ENCODE assay signal across 16 cellular contexts in the genomic region with DNA sequence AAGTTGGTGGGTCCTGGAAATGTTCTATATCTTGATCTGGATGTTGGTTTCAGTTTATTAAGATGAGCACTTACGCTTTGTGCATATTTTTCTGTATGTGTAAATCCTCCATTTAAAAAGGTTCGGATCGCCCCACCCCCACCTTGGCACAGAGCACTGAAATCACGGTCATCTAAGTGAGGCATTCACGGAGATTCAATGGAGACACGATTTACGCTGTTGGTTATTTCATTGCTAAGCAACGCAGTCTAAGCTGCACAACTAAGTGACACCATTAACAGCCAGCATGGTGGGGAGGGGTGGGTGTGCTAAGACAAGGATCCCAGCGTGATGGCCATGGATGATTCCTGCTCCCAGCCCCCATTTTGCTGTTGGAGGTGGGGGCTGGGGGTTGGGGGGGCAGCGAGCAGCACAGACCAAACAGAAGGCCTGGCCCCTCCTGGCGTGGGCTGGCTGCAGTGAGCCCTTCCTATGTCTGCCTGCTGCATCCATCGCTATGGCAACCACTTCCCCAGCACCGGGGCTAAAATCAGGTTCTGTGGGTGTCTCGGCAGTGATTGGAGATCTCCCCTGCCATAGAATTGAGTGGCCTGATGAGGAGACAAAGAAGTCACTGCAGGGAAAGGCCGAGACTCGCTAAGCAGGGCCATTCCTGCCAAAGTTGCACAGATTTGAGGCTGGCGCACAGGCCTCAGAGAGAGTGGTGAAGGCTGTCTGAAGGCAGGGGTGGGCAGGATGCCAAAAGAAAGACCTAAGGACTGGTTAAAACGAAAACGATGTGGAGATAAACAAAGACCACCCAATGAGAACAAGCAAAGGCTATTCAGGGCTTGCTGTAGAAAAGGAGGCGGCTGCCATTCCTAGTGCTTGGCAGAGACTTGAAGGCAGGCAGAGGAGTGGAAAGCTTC. TPM values are rescaled to one million over a fixed set of nuclear protein-coding genes. Genes with fewer than 3 reads are reported as not detected.
A peak's percentile ranks its signal among the peaks of the same experiment; 100 is the strongest.
DNase-seq lines count a peak whose midpoint lies in the region; ATAC-seq and TF ChIP-seq lines count a peak whose summit lies in the region.
"Had no signal": no experiment of that assay in that cellular context is flagged by ENCODE, and none has a peak within 500 bp of the region (broad histone marks: within the 10 kb centered on the region; RNA-seq: fewer than 3 reads in every experiment).

No MANE protein-coding gene starts in this region.

- H3K27me3 Mint-ChIP-seq in activated CD8-positive, alpha-beta T cell treated with anti-CD3 and anti-CD28 coated beads, Interleukin-2, amount 10 ng/mL, durations not matched to agents 7 days and 5 days (ENCODE audit: low read depth): peaks cover 10% of the 10 kb centered on the region
- H3K27me3 Mint-ChIP-seq in activated CD8-positive, alpha-beta T cell treated with anti-CD3 and anti-CD28 coated beads for 36 hours: peaks cover 9% of the 10 kb centered on the region

- no peaks in the 10 kb centered on the region for H3K4me1 Mint-ChIP-seq in activated CD8-positive, alpha-beta T cell treated with anti-CD3 and anti-CD28 coated beads, Interleukin-2, amount 10 ng/mL, durations not matched to agents 7 days and 5 days (ENCODE audit: low read depth)
- H3K4me1 Mint-ChIP-seq in activated CD8-positive, alpha-beta T cell treated with anti-CD3 and anti-CD28 coated beads for 36 hours (ENCODE audit: low read depth): no peaks in the 10 kb centered on the region
- H3K4me1 Mint-ChIP-seq: activated naive CD8-positive, alpha-beta T cell treated with anti-CD3 and anti-CD28 coated beads for 36 hours had no signal

- no peaks in the 10 kb centered on the region for H3K36me3 ChIP-seq in SJCRH30
- H3K36me3 ChIP-seq: left lung, neutrophil had no signal

- CTCF ChIA-PET in activated CD8-positive, alpha-beta T cell treated with anti-CD3 and anti-CD28 coated beads, Interleukin-2, amount 10 ng/mL, durations not matched to agents 7 days and 5 days (lab: Charles Lee): no interaction called here
- CTCF ChIA-PET in activated CD8-positive, alpha-beta T cell treated with anti-CD3 and anti-CD28 coated beads for 36 hours (lab: Charles Lee): no interaction called here

- H3K9me3 ChIP-seq in SJCRH30 (replicated peaks): no peaks in the 10 kb centered on the region
- H3K9me3 ChIP-seq: left lung, neutrophil had no signal

- POLR2A ChIA-PET in activated CD8-positive, alpha-beta T cell treated with anti-CD3 and anti-CD28 coated beads, Interleukin-2, amount 10 ng/mL, durations not matched to agents 7 days and 5 days (lab: Charles Lee): no interaction called here
- POLR2A ChIA-PET in activated CD8-positive, alpha-beta T cell treated with anti-CD3 and anti-CD28 coated beads for 36 hours (lab: Charles Lee): interaction anchor here (0.6 to 2.0 kb wide), 2 partner anchors 14 to 32 kb away, joined by 3 to 6 read pairs; a partner anchor contains a TSS

- no peak overlapping the region for H3K27ac Mint-ChIP-seq in activated CD8-positive, alpha-beta T cell treated with anti-CD3 and anti-CD28 coated beads, Interleukin-2, amount 10 ng/mL, durations not matched to agents 7 days and 5 days
- no peak overlapping the region for H3K27ac Mint-ChIP-seq in activated CD8-positive, alpha-beta T cell treated with anti-CD3 and anti-CD28 coated beads for 36 hours
- H3K27ac Mint-ChIP-seq: activated naive CD8-positive, alpha-beta T cell treated with anti-CD3 and anti-CD28 coated beads for 36 hours had no signal

- H3K36me3 Mint-ChIP-seq in activated CD8-positive, alpha-beta T cell treated with anti-CD3 and anti-CD28 coated beads, Interleukin-2, amount 10 ng/mL, durations not matched to agents 7 days and 5 days (ENCODE audit: low read depth): no peaks in the 10 kb centered on the region
- no peaks in the 10 kb centered on the region for H3K36me3 Mint-ChIP-seq in activated CD8-positive, alpha-beta T cell treated with anti-CD3 and anti-CD28 coated beads for 36 hours (ENCODE audit: low read depth)
- H3K36me3 Mint-ChIP-seq: activated naive CD8-positive, alpha-beta T cell treated with anti-CD3 and anti-CD28 coated beads for 36 hours had no signal

- ATAC-seq in activated CD8-positive, alpha-beta T cell treated with anti-CD3 and anti-CD28 coated beads, Interleukin-2, amount 10 ng/mL, durations not matched to agents 7 days and 5 days: no peak
- ATAC-seq in activated CD8-positive, alpha-beta T cell treated with anti-CD3 and anti-CD28 coated beads for 36 hours: no peak
- no peak for ATAC-seq in HG02970 (IDR thresholded peaks at IDR 0.05; ENCODE audit: low FRiP score, unreplicated experiment)
- ATAC-seq: foreskin keratinocyte, left lung had no signal

- DNase-seq in activated CD8-positive, alpha-beta T cell treated with anti-CD3 and anti-CD28 coated beads, Interleukin-2, amount 10 ng/mL, durations not matched to agents 7 days and 5 days: peak; percentile 12
- no peak for DNase-seq in activated CD8-positive, alpha-beta T cell treated with anti-CD3 and anti-CD28 coated beads for 36 hours
- peak; percentile 25 to 30 for DNase-seq in SJCRH30
- DNase-seq in hippocampal formation (lab: John Stamatoyannopoulos, UW): peak; percentile 28 to 38
- peak; percentile 67 for DNase-seq in superior temporal gyrus (ENCODE audit: extremely low spot score)
- no peak for DNase-seq in NCI-H446 treated with DMSO at 0.1 percent for 48 hours (lab: John Stamatoyannopoulos, UW)
- no peak for DNase-seq in NCI-H2171 (lab: John Stamatoyannopoulos, UW)
- DNase-seq: ACHN; activated naive CD8-positive, alpha-beta T cell treated with anti-CD3 and anti-CD28 coated beads for 36 hours; DMS79; foreskin keratinocyte; GOT3; left lung; NCI-H1048 had no signal

- no peaks in the 10 kb centered on the region for H3K27me3 ChIP-seq in SJCRH30

- no peak overlapping the region for H3K4me3 Mint-ChIP-seq in activated CD8-positive, alpha-beta T cell treated with anti-CD3 and anti-CD28 coated beads, Interleukin-2, amount 10 ng/mL, durations not matched to agents 7 days and 5 days
- no peak overlapping the region for H3K4me3 Mint-ChIP-seq in activated CD8-positive, alpha-beta T cell treated with anti-CD3 and anti-CD28 coated beads for 36 hours
- H3K4me3 Mint-ChIP-seq: activated naive CD8-positive, alpha-beta T cell treated with anti-CD3 and anti-CD28 coated beads for 36 hours had no signal

- TF ChIP-seq CTCF in activated CD8-positive, alpha-beta T cell treated with anti-CD3 and anti-CD28 coated beads for 36 hours (IDR thresholded peaks at IDR 0.05): no peak

- H3K4me1 ChIP-seq in SJCRH30: no peaks in the 10 kb centered on the region
- H3K4me1 ChIP-seq: foreskin keratinocyte had no signal

- no peak overlapping the region for H3K27ac ChIP-seq in SJCRH30
- H3K27ac ChIP-seq: foreskin keratinocyte, left lung, neutrophil had no signal

- intact Hi-C loops in activated CD8-positive, alpha-beta T cell treated with anti-CD3 and anti-CD28 coated beads for 36 hours (cut with micrococcal nuclease): no loop called here

- H3K9me3 Mint-ChIP-seq in activated CD8-positive, alpha-beta T cell treated with anti-CD3 and anti-CD28 coated beads, Interleukin-2, amount 10 ng/mL, durations not matched to agents 7 days and 5 days (ENCODE audit: insufficient read depth): no peaks in the 10 kb centered on the region
- no peaks in the 10 kb centered on the region for H3K9me3 Mint-ChIP-seq in activated CD8-positive, alpha-beta T cell treated with anti-CD3 and anti-CD28 coated beads for 36 hours
- H3K9me3 Mint-ChIP-seq: activated naive CD8-positive, alpha-beta T cell treated with anti-CD3 and anti-CD28 coated beads for 36 hours had no signal

- no peak overlapping the region for H3K4me3 ChIP-seq in SJCRH30
- H3K4me3 ChIP-seq: left lung had no signal

RNA-seq across cellular contexts. Expression of a gene that starts 14.2 kb away (rescaled TPM):
- 10 to 100 TPM; 72.2 to 80.5 TPM for total RNA-seq in activated CD8-positive, alpha-beta T cell treated with anti-CD3 and anti-CD28 coated beads, Interleukin-2, amount 10 ng/mL, durations not matched to agents 7 days and 5 days
- 10 to 100 TPM; 92.8 to 95.6 TPM for total RNA-seq in activated CD8-positive, alpha-beta T cell treated with anti-CD3 and anti-CD28 coated beads for 36 hours
- total RNA-seq in SJCRH30 (2014; rRNA removed; shearing (Covaris generic)): 24.5 and 31.9 TPM in 2 replicates

RNA-seq across cellular contexts. Expression of a gene that starts 31.5 kb away (rescaled TPM):
- 1 to 10 TPM; 1.6 to 1.9 TPM for total RNA-seq in activated CD8-positive, alpha-beta T cell treated with anti-CD3 and anti-CD28 coated beads, Interleukin-2, amount 10 ng/mL, durations not matched to agents 7 days and 5 days
- 1 to 10 TPM; 1.2 to 1.4 TPM for total RNA-seq in activated CD8-positive, alpha-beta T cell treated with anti-CD3 and anti-CD28 coated beads for 36 hours
- not detected in 2 replicates for total RNA-seq in SJCRH30 (2014; rRNA removed; shearing (Covaris generic))

Comparison
In these comparisons a context has a peak if more than half of its experiments do, and no peak if none do; other contexts are left out.
1. DNase-seq: peak in activated CD8-positive, alpha-beta T cell treated with anti-CD3 and anti-CD28 coated beads, Interleukin-2, amount 10 ng/mL, durations not matched to agents 7 days and 5 days (single experiment), SJCRH30 (2 of 2), hippocampal formation (2 of 2) and superior temporal gyrus (single experiment); none in activated CD8-positive, alpha-beta T cell treated with anti-CD3 and anti-CD28 coated beads for 36 hours (single experiment), NCI-H446 treated with DMSO at 0.1 percent for 48 hours (single experiment) and NCI-H2171 (single experiment).